Comparison of ENCODE assay signal across 9 cellular contexts in the genomic region with DNA sequence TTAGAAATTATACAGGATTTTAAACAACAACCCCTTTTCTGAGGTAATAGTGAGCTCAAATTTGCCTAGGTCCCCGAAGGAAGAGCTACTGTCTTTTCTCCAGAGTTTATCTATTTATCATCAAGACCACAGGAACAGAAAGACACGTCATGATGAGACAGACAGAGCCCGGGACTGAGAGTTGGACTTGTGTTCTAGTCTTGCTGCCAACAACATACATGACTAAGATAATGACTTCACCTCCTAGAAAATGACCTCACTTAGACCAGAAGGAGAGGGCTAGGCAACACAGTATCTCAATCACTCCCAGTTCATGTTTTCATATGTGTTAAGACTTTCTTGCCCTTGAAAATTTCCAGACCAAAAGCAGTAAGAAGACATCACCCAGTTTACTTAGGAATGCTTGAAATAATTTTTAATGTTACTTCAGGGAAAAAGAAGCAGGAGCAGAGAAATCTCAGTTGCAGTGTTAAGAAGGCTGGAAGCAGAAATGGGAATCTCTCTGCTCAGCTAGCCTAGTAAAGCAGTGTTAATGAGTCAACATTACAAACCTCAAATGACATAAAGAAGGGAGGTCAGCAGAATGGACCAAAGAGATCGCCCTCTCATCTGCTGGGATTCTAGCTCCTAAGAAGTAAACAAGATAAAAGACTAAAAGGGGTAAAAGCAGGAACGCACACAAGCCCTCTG. TPM values are rescaled to one million over a fixed set of nuclear protein-coding genes. Genes with fewer than 3 reads are reported as not detected.
DNase-seq lines count a peak whose midpoint lies in the region; ATAC-seq and TF ChIP-seq lines count a peak whose summit lies in the region.
"Had no signal": no experiment of that assay in that cellular context is flagged by ENCODE, and none has a peak within 500 bp of the region (broad histone marks: within the 10 kb centered on the region; RNA-seq: fewer than 3 reads in every experiment).

No MANE protein-coding gene starts in this region.

- H3K9me3 ChIP-seq in lung (ENCODE audit: control insufficient read depth in 2 of 2, insufficient read depth in 1 of 2, low read length in 1 of 2), result no peaks in the 10 kb centered on the region

- H3K4me1 ChIP-seq in lung (ENCODE audit: control insufficient read depth in 2 of 2, insufficient read depth in 2 of 2, low read length in 2 of 2), result peaks cover 0 to 21% of the 10 kb centered on the region in 2 donors

- TF ChIP-seq CTCF in brain microvascular endothelial cell (IDR thresholded peaks at IDR 0.05; ENCODE audit: low read depth, low read length, missing control alignments) (no peak), lung (IDR thresholded peaks at IDR 0.05; ENCODE audit: control extremely low read depth, extremely low read depth) (no peak)

- 56 to 57% methylated on average over 5 of the region's 5 CpGs for WGBS in lung, 2 donors

- H3K27ac ChIP-seq in brain microvascular endothelial cell, result peak overlapping the region; percentile 90
- H3K27ac ChIP-seq in lung (ENCODE audit: low read depth in 1 of 2, low read length in 1 of 2), result peak overlapping the region; percentile 36 to 91
- H3K27ac ChIP-seq: C4-2B had no signal

- intact Hi-C loops in Right ventricle myocardium inferior (cut with DNase I) (no loop called here), cardiac septum (cut with DNase I) (no loop called here)

- DNase-seq in Right ventricle myocardium inferior (ENCODE audit: missing footprints) (no peak), cardiac septum (ENCODE audit: low spot score) (no peak), brain microvascular endothelial cell (peak; percentile 99), lung (ENCODE audit: low spot score) (no peak), superior temporal gyrus (ENCODE audit: extremely low spot score) (no peak)

- H3K36me3 ChIP-seq in brain microvascular endothelial cell (replicated peaks) (no peaks in the 10 kb centered on the region), lung (ENCODE audit: control insufficient read depth in 2 of 2, insufficient read depth in 2 of 2, low read length in 2 of 2) (no peaks in the 10 kb centered on the region)

- H3K4me3 ChIP-seq in brain microvascular endothelial cell (ENCODE audit: low read depth, low read length) (no peak overlapping the region), lung (no peak overlapping the region)

- ATAC-seq in Right ventricle myocardium inferior (peak; percentile 74), lung (ENCODE audit: insufficient read depth, low FRiP score) (peak; percentile 45), GM21825 (IDR thresholded peaks at IDR 0.05; ENCODE audit: unreplicated experiment) (no peak), GM18498 (IDR thresholded peaks at IDR 0.05; ENCODE audit: unreplicated experiment) (no peak), HG02885 (IDR thresholded peaks at IDR 0.05; ENCODE audit: poor library complexity, unreplicated experiment) (no peak)

- H3K27me3 ChIP-seq in brain microvascular endothelial cell (replicated peaks) (no peaks in the 10 kb centered on the region), lung (ENCODE audit: control insufficient read depth, insufficient read depth) (no peaks in the 10 kb centered on the region)

- in situ Hi-C loops in brain microvascular endothelial cell (cut with HindIII; ENCODE audit: low pct_ligation_motif_present, low sequenced_read_pairs), result no loop called here

RNA-seq across cellular contexts. Expression of a gene that starts 24.9 kb away (rescaled TPM):
- total RNA-seq in Right ventricle myocardium inferior (12.6 TPM), cardiac septum (16.9 TPM), lung (10 to 100 TPM; 18.8 to 56.0 TPM)
- 1 to 10 TPM; 4.5 to 4.6 TPM for polyA plus RNA-seq in lung

Comparison
In these comparisons a context has a peak if more than half of its experiments do, and no peak if none do; other contexts are left out.
1. ATAC-seq: peak in Right ventricle myocardium inferior (single experiment) and lung (single experiment); none in GM21825 (single experiment), GM18498 (single experiment) and HG02885 (single experiment).